ENCODE assay signal across 9 cellular contexts in the genomic region with DNA sequence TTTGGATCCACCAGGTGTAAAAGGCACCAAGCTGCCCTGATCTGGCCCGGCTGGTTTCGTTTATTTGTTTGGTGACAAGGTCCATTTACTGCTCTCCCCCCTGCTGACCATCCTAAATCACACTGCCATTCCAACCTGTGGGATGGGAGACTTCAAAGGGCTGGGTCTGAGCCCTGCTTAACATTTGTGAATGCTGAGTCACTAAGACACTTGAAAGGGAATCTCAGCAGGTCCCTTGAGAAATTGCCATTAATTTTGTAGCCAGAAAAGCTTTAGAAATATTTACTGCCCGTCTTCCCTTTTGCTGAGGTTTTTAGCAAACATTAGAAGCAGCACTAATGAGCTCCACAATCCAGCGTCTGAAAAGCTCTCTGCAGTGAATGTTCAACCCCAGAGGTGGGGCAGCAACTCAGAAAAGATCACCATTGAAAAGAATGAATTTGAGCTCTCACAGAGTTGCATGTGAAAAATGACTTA.
DNase-seq lines count a peak whose midpoint lies in the region; ATAC-seq and TF ChIP-seq lines count a peak whose summit lies in the region.
"Had no signal": no experiment of that assay in that cellular context is flagged by ENCODE, and none has a peak within 500 bp of the region (broad histone marks: within the 10 kb centered on the region; RNA-seq: fewer than 3 reads in every experiment).

No MANE protein-coding gene starts in this region.

- peaks cover 0 to 22% (median 0%) of the 10 kb centered on the region in 9 donors for H3K27me3 ChIP-seq in heart left ventricle

- TF ChIP-seq CTCF in AG10803 (conservative IDR thresholded peaks at IDR 0.05; ENCODE audit: low read length) (no peak), heart left ventricle (IDR thresholded peaks at IDR 0.05) (no peak)

- no peak overlapping the region for H3K4me3 ChIP-seq in AG10803 (ENCODE audit: low read length)
- H3K4me3 ChIP-seq in heart left ventricle = no peak overlapping the region

- 21 to 25% (median 24%) methylated on average over 4 of the region's 4 CpGs for WGBS in heart left ventricle, 4 donors

- H3K9me3 ChIP-seq in heart left ventricle = peaks cover 0 to 15% (median 0%) of the 10 kb centered on the region in 12 donors

- intact Hi-C loops in posterior vena cava (cut with DNase I) (no loop called here), heart left ventricle (cut with DNase I) (no loop called here)

- no peaks in the 10 kb centered on the region for H3K36me3 ChIP-seq in heart left ventricle

- H3K27ac ChIP-seq in heart left ventricle = peak overlapping the region in 1 of 12 donors; percentile 26

- ATAC-seq in left lobe of liver (peak; percentile 86), heart left ventricle (no peak)

- no peak for TF ChIP-seq POLR2A in heart left ventricle (IDR thresholded peaks at IDR 0.05)

- peak; percentile 70 for DNase-seq in AG10803 (ENCODE audit: low read depth)
- DNase-seq in HT-29 (ENCODE audit: low spot score) = peak; percentile 76
- peak; percentile 42 for DNase-seq in T1000 (lab: John Stamatoyannopoulos, UW)
- no peak for DNase-seq in left lobe of liver (ENCODE audit: low spot score)
- DNase-seq in cortex of kidney (lab: John Stamatoyannopoulos, UW) = no peak
- DNase-seq in NCI-H524 (lab: John Stamatoyannopoulos, UW) = no peak
- DNase-seq in posterior vena cava (ENCODE audit: low spot score) = no peak
- no peak for DNase-seq in heart left ventricle
- DNase-seq: activated naive CD4-positive, alpha-beta T cell treated with anti-CD3 and anti-CD28 coated beads for 36 hours had no signal

- H3K4me1 ChIP-seq in heart left ventricle = peaks cover 0 to 21% (median 0%) of the 10 kb centered on the region in 12 donors

Comparison
In these comparisons a context has a peak if more than half of its experiments do, and no peak if none do; other contexts are left out.
1. DNase-seq: peak in AG10803 (single experiment), HT-29 (single experiment) and T1000 (single experiment); none in left lobe of liver (single experiment), cortex of kidney (single experiment), NCI-H524 (0 of 2), posterior vena cava (single experiment) and heart left ventricle (0 of 5).